In the genomic region with DNA sequence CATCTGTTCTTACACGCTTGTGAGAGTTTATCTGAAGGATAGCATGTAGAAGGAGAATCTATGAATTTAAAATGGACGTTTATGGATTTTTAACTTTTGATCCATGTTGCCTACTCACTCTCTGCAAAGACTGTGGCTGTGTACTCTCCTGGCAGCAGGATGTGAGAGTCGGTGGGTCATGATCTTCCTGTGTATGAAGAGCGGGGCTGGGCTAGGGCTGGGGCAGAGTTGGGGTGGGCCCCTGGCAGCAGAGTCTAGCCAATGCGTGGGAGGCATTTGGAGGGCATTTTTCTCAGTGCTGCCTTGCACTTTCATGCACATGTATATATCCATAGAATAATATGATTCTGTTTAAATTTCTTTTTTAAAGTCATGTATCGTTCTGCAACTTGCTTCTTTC, we compare ENCODE assay signal across 22 cellular contexts.
"Had no signal": no experiment of that assay in that cellular context is flagged by ENCODE, and none has a peak within 500 bp of the region (broad histone marks: within the 10 kb centered on the region; RNA-seq: fewer than 3 reads in every experiment).

No MANE protein-coding gene starts in this region.

- H3K4me1 ChIP-seq: parathyroid adenoma, spleen had no signal

- H3K27ac Mint-ChIP-seq: memory B cell; natural killer cell; stimulated activated naive B cell treated with anti-CD40 and anti-IgM and Interleukin-4, amounts not matched to agents 10 μg/mL and 1 μg/mL and 100 μg/mL, for 72 hours had no signal

- H3K36me3 ChIP-seq: left lung, lower lobe of right lung, right lobe of liver, spleen, stomach, thoracic aorta, transverse colon had no signal

- DNase-seq: effector memory CD4-positive, alpha-beta T cell; heart right ventricle; hypothalamus; islet precursor cell; left lung; lower lobe of right lung; natural killer cell; psoas muscle; retina; right lobe of liver; spleen; stimulated activated CD4-positive, alpha-beta T cell treated with anti-CD3 and anti-CD28 coated beads, Interleukin-15, amount 100 ng/mL, for 24 hours; stimulated activated CD4-positive, alpha-beta T cell treated with anti-CD3 and anti-CD28 coated beads, Interleukin-1b, Interleukin-23, amount 100 ng/mL, for 48 hours; stimulated activated CD4-positive, alpha-beta T cell treated with anti-CD3 and anti-CD28 coated beads, Interleukin-4, amount 100 ng/mL, for 24 hours; stimulated activated naive B cell treated with anti-CD40 and anti-IgM and Interleukin-4, amounts not matched to agents 10 μg/mL and 1 μg/mL and 100 μg/mL, for 72 hours; stomach; substantia nigra; transverse colon had no signal

- H3K4me3 ChIP-seq: heart right ventricle, left lung, lower lobe of right lung, psoas muscle, right lobe of liver, spleen, stomach, thoracic aorta, transverse colon had no signal

- H3K4me1 Mint-ChIP-seq: memory B cell; natural killer cell; stimulated activated naive B cell treated with anti-CD40 and anti-IgM and Interleukin-4, amounts not matched to agents 10 μg/mL and 1 μg/mL and 100 μg/mL, for 72 hours had no signal

- H3K27ac ChIP-seq: heart right ventricle, left lung, lower lobe of right lung, parathyroid adenoma, psoas muscle, right lobe of liver, spleen, stomach, thoracic aorta, transverse colon had no signal

- H3K9me3 Mint-ChIP-seq: memory B cell; mesothelial cell of epicardium; natural killer cell; stimulated activated naive B cell treated with anti-CD40 and anti-IgM and Interleukin-4, amounts not matched to agents 10 μg/mL and 1 μg/mL and 100 μg/mL, for 72 hours had no signal

- H3K9me3 ChIP-seq: heart right ventricle, left lung, lower lobe of right lung, psoas muscle, right lobe of liver, spleen, stomach, thoracic aorta, transverse colon had no signal

- H3K27me3 ChIP-seq: heart right ventricle, left lung, right lobe of liver, stomach, transverse colon had no signal

- H3K4me3 Mint-ChIP-seq: memory B cell; mesothelial cell of epicardium; natural killer cell; stimulated activated naive B cell treated with anti-CD40 and anti-IgM and Interleukin-4, amounts not matched to agents 10 μg/mL and 1 μg/mL and 100 μg/mL, for 72 hours had no signal

- H3K36me3 Mint-ChIP-seq: memory B cell; mesothelial cell of epicardium; natural killer cell; stimulated activated naive B cell treated with anti-CD40 and anti-IgM and Interleukin-4, amounts not matched to agents 10 μg/mL and 1 μg/mL and 100 μg/mL, for 72 hours had no signal
